1 cellular context compared by ENCODE assay signal in the genomic region with DNA sequence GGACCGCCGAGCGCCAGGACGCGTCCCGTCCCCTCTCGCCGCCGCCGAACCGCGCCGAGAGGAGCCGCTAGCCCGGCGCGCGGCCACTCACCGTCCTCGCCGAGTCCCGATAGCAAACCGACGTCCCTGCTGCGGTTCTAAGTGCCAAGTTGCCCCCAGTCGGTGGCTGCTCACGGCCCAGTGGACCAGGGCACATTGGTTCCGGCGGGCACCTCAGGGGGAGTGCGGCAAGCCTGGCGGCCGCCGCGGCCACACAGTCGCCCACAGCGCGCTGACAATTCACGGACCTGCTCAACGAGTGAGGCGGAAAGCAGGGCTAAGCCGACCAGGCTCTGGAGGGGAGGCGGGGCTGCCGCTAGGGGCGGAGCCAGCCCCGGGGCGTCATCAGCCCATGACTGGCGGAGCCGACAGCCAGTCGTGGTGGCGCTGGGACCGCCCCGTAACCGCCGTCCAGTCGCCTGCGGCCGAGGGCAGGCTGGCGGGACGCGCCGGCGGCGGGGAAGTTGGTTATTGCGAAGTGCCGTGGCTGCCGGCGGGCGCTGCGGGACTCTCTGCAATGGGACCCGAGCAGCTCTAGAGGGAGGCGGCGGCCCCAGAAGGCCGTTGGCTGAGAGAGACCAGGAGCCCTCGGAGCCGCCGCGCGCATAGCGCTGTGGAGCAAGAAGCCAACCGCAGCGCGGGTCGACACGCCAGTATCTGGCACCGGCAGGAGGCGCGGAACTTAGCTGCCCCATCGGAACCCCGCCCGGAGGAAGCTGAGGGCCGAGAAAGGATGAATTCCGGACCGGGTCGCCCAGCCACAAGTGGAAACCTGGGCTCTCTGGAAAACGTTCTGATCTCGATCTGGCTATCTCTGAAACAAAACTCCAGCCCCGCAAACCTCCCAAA.
TF ChIP-seq lines count a peak whose summit lies in the region.

A gene with protein sequence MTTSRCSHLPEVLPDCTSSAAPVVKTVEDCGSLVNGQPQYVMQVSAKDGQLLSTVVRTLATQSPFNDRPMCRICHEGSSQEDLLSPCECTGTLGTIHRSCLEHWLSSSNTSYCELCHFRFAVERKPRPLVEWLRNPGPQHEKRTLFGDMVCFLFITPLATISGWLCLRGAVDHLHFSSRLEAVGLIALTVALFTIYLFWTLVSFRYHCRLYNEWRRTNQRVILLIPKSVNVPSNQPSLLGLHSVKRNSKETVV (minus strand): TSS at position 300 of the 888 bp plus-strand sequence. CDS start 112,387 bp downstream, outside the sequence.

TF ChIP-seq in H1, 55 proteins besides CTCF, POLR2A, EP300 and RAD21 (continued from another document):
- TF ChIP-seq USF2 (IDR thresholded peaks at IDR 0.05; ENCODE audit: low read length) (no peak), HDAC6 (IDR thresholded peaks at IDR 0.05; ENCODE audit: low read depth, low read length) (no peak), FOSL1 (IDR thresholded peaks at IDR 0.05; ENCODE audit: insufficient read depth, low read depth, low read length) (no peak)
